1 cellular context compared by ENCODE assay signal in the genomic region with DNA sequence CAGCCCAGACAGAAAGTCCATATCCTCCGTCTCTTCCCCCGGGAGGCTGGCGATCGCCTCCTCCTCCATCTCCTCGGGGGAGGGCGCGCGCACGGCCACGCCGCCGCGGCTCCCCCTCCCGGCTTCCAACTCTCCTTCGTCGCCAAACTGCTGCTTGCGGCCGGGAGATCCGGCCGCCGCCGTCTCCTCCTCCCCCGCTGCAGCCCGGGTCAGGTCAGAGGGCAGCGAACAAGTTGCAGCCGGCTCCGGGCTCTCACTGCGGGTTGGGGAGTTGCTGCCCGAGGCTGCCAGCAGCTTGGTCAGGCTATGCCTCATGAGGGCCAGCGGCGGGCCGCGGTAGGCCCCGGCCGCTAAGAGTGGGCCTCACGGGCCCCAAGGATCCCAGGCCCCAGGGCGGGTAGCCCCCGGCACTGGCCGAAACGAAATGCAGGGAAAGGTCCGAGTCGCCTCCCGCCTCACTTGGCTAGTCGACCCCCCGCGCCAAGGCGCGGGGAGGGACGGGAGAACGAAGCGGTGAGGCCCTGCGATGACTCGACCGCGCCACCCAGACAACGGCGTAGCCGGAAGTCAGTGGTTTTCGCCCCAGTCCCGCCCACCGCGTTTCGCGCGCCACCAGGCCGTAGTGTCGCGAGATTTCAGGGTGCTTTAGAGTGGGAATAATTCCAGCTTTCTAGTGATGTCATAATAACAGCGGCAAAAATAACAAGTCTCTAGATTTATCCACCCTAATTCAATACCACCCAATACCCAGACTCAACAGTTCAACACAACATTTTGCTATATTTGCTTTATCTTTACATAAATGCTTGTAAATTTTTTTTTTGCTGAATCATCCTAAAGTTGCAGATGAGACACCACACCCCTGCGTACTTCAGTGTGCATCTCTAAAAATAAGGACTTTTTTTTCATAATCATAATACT.
TF ChIP-seq lines count a peak whose summit lies in the region.

A gene with protein sequence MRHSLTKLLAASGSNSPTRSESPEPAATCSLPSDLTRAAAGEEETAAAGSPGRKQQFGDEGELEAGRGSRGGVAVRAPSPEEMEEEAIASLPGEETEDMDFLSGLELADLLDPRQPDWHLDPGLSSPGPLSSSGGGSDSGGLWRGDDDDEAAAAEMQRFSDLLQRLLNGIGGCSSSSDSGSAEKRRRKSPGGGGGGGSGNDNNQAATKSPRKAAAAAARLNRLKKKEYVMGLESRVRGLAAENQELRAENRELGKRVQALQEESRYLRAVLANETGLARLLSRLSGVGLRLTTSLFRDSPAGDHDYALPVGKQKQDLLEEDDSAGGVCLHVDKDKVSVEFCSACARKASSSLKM (minus strand): TSS at position 569 of the 921 bp plus-strand sequence. CDS start 254 bp downstream, at position 315.

TF ChIP-seq in HepG2, 621 proteins besides CTCF, POLR2A, EP300 and RAD21 (continued from another document):
- TF ChIP-seq CC2D1A (CRISPR knock-in tag; IDR thresholded peaks at IDR 0.05) = no peak
- TF ChIP-seq KDM5B (CRISPR knock-in tag; IDR thresholded peaks at IDR 0.05; ENCODE audit: borderline replicate concordance) = no peak; the same call in 1 of the 2 replicates
- TF ChIP-seq, protein P1, sequence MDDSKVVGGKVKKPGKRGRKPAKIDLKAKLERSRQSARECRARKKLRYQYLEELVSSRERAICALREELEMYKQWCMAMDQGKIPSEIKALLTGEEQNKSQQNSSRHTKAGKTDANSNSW (CRISPR knock-in tag; IDR thresholded peaks at IDR 0.05; ENCODE audit: borderline replicate concordance) = peak; percentile 87; the same call in 1 of the 2 replicates
- TF ChIP-seq, protein P2, sequence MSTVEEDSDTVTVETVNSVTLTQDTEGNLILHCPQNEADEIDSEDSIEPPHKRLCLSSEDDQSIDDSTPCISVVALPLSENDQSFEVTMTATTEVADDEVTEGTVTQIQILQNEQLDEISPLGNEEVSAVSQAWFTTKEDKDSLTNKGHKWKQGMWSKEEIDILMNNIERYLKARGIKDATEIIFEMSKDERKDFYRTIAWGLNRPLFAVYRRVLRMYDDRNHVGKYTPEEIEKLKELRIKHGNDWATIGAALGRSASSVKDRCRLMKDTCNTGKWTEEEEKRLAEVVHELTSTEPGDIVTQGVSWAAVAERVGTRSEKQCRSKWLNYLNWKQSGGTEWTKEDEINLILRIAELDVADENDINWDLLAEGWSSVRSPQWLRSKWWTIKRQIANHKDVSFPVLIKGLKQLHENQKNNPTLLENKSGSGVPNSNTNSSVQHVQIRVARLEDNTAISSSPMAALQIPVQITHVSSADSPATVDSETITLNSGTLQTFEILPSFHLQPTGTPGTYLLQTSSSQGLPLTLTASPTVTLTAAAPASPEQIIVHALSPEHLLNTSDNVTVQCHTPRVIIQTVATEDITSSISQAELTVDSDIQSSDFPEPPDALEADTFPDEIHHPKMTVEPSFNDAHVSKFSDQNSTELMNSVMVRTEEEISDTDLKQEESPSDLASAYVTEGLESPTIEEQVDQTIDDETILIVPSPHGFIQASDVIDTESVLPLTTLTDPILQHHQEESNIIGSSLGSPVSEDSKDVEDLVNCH (CRISPR knock-in tag; IDR thresholded peaks at IDR 0.05) = no peak
- TF ChIP-seq ZNF616 (CRISPR knock-in tag; IDR thresholded peaks at IDR 0.05; ENCODE audit: low read depth) = 0 out of 2 replicates have a peak, but pooled peaks have one; percentile 30
- TF ChIP-seq NR2F6 (IDR thresholded peaks at IDR 0.05) = no peak; the same call in 1 of the 2 replicates
- 0 out of 2 replicates have a peak, but pooled peaks have one; percentile 5 for TF ChIP-seq NR2F6 (CRISPR knock-in tag; IDR thresholded peaks at IDR 0.05)
- peak; percentile 92 for TF ChIP-seq ZNF501 (CRISPR knock-in tag; IDR thresholded peaks at IDR 0.05)
- TF ChIP-seq, protein P3, sequence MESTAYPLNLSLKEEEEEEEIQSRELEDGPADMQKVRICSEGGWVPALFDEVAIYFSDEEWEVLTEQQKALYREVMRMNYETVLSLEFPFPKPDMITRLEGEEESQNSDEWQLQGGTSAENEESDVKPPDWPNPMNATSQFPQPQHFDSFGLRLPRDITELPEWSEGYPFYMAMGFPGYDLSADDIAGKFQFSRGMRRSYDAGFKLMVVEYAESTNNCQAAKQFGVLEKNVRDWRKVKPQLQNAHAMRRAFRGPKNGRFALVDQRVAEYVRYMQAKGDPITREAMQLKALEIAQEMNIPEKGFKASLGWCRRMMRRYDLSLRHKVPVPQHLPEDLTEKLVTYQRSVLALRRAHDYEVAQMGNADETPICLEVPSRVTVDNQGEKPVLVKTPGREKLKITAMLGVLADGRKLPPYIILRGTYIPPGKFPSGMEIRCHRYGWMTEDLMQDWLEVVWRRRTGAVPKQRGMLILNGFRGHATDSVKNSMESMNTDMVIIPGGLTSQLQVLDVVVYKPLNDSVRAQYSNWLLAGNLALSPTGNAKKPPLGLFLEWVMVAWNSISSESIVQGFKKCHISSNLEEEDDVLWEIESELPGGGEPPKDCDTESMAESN (CRISPR knock-in tag; conservative IDR thresholded peaks at IDR 0.05) = peak; percentile 73
- TF ChIP-seq NFIC (IDR thresholded peaks at IDR 0.05; ENCODE audit: low read length) = no peak
- TF ChIP-seq XBP1 (CRISPR knock-in tag; IDR thresholded peaks at IDR 0.05) = no peak
- TF ChIP-seq, protein P4, sequence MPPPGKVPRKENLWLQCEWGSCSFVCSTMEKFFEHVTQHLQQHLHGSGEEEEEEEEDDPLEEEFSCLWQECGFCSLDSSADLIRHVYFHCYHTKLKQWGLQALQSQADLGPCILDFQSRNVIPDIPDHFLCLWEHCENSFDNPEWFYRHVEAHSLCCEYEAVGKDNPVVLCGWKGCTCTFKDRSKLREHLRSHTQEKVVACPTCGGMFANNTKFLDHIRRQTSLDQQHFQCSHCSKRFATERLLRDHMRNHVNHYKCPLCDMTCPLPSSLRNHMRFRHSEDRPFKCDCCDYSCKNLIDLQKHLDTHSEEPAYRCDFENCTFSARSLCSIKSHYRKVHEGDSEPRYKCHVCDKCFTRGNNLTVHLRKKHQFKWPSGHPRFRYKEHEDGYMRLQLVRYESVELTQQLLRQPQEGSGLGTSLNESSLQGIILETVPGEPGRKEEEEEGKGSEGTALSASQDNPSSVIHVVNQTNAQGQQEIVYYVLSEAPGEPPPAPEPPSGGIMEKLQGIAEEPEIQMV (CRISPR knock-in tag; IDR thresholded peaks at IDR 0.05; ENCODE audit: low read depth) = no peak
- TF ChIP-seq RARG (CRISPR knock-in tag; IDR thresholded peaks at IDR 0.05; ENCODE audit: low read depth) = 0 out of 2 replicates have a peak, but pooled peaks have one; percentile 31
- TF ChIP-seq ZNF703 (CRISPR knock-in tag; IDR thresholded peaks at IDR 0.05; ENCODE audit: borderline replicate concordance) = peak; percentile 59; the same call in 1 of the 2 replicates
- TF ChIP-seq, protein P5, sequence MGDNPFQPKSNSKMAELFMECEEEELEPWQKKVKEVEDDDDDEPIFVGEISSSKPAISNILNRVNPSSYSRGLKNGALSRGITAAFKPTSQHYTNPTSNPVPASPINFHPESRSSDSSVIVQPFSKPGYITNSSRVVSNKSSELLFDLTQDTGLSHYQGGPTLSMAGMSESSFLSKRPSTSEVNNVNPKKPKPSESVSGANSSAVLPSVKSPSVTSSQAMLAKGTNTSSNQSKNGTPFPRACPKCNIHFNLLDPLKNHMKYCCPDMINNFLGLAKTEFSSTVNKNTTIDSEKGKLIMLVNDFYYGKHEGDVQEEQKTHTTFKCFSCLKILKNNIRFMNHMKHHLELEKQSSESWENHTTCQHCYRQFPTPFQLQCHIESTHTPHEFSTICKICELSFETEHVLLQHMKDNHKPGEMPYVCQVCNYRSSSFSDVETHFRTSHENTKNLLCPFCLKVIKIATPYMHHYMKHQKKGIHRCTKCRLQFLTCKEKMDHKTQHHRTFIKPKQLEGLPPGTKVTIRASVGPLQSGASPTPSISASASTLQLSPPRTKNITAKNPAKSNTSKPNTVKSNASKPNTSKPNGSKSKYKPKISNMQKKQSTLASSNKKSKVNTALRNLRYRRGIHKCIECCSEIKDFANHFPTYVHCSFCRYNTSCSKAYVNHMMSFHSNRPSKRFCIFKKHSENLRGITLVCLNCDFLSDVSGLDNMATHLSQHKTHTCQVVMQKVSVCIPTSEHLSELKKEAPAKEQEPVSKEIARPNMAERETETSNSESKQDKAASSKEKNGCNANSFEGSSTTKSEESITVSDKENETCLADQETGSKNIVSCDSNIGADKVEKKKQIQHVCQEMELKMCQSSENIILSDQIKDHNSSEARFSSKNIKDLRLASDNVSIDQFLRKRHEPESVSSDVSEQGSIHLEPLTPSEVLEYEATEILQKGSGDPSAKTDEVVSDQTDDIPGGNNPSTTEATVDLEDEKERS (CRISPR knock-in tag; IDR thresholded peaks at IDR 0.05) = no peak
- no peak for TF ChIP-seq SMYD3 (CRISPR knock-in tag; IDR thresholded peaks at IDR 0.05)
- no peak for TF ChIP-seq MATR3 (CRISPR knock-in tag; IDR thresholded peaks at IDR 0.05)
TF ChIP-seq in HepG2: peak in this region for 289.
